8 cellular contexts compared by ENCODE assay signal in genomic region chr12:46153267-46153872, GRCh38.
DNase-seq lines count a peak whose midpoint lies in the region; ATAC-seq and TF ChIP-seq lines count a peak whose summit lies in the region.

No MANE protein-coding gene starts in this region.

- no peak overlapping the region for H3K4me3 ChIP-seq in tibial artery
- H3K4me3 ChIP-seq in effector memory CD4-positive, alpha-beta T cell (ENCODE audit: insufficient read depth, low read depth, low read length, poor library complexity, severe bottlenecking) = no peak overlapping the region

- H3K36me3 ChIP-seq in tibial artery = no peaks in the 10 kb centered on the region
- H3K36me3 ChIP-seq in effector memory CD4-positive, alpha-beta T cell (ENCODE audit: control insufficient read depth, insufficient read depth, low read length) = no peaks in the 10 kb centered on the region

- intact Hi-C loops in tibial artery (cut with DNase I; ENCODE audit: low total_unique reads) = loop anchor here (10.0 kb wide), 1 partner anchor 221 kb away; the partner anchor contains the start of gene SLC38A2

- no peaks in the 10 kb centered on the region for H3K27me3 ChIP-seq in tibial artery
- no peaks in the 10 kb centered on the region for H3K27me3 ChIP-seq in effector memory CD4-positive, alpha-beta T cell (replicated peaks; ENCODE audit: control insufficient read depth, insufficient read depth, low read length, poor library complexity, severe bottlenecking)

- DNase-seq in CD1c-positive myeloid dendritic cell (ENCODE audit: extremely low spot score) (peak; percentile 44), HCEC 1CT (peak; percentile 60), SW480 (ENCODE audit: low spot score) (peak; percentile 30), globus pallidus (ENCODE audit: low spot score) (peak; percentile 59), tibial artery (no peak), ureter (ENCODE audit: low spot score) (no peak)
- no peak for DNase-seq in effector memory CD4-positive, alpha-beta T cell

- H3K9me3 ChIP-seq in tibial artery = peaks cover 0 to 6% (median 0%) of the 10 kb centered on the region in 3 donors
- no peaks in the 10 kb centered on the region for H3K9me3 ChIP-seq in effector memory CD4-positive, alpha-beta T cell (ENCODE audit: control insufficient read depth, low read length)

- TF ChIP-seq CTCF in tibial artery (IDR thresholded peaks at IDR 0.05) = peak; percentile 49 to 65

- peak overlapping the region; percentile 2 to 34 for H3K27ac ChIP-seq in tibial artery
- H3K27ac ChIP-seq in effector memory CD4-positive, alpha-beta T cell (ENCODE audit: insufficient read depth, low read length, poor library complexity, severe bottlenecking) = no peak overlapping the region

- peaks cover 0 to 26% (median 6%) of the 10 kb centered on the region in 4 donors for H3K4me1 ChIP-seq in tibial artery
- H3K4me1 ChIP-seq in effector memory CD4-positive, alpha-beta T cell (ENCODE audit: control insufficient read depth, insufficient read depth, low read length, poor library complexity, severe bottlenecking) = no peaks in the 10 kb centered on the region

- ATAC-seq in GM18505 (IDR thresholded peaks at IDR 0.05; ENCODE audit: unreplicated experiment) = no peak

- TF ChIP-seq POLR2A in GM18505 (IDR thresholded peaks at IDR 0.05; ENCODE audit: borderline replicate concordance, extremely low read depth, insufficient read depth, insufficient read length) = no peak

Comparison
In these comparisons a context has a peak if more than half of its experiments do, and no peak if none do; other contexts are left out.
1. DNase-seq: peak in CD1c-positive myeloid dendritic cell (single experiment), HCEC 1CT (single experiment), SW480 (single experiment) and globus pallidus (single experiment); none in tibial artery (0 of 2), effector memory CD4-positive, alpha-beta T cell (0 of 3) and ureter (single experiment).